Comparison of ENCODE assay signal across 7 cellular contexts in the genomic region with DNA sequence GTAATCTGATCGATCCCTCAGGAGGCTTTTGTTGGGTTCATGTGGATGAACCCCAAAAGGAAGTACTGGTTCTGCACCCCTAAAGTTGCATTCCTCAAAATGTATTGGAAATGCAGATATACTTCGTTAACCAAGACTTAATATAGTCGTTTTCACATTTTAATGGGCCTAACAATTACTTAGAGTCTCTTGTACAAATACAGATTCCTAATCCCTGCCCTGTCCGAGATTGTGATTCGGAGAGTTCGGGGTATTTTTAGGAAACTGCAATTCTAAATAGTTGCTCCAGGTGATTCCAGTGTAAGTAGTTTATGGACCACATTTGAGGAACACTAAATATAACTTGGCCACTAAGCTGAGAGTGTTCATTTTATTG. TPM values are rescaled to one million over a fixed set of nuclear protein-coding genes. Genes with fewer than 3 reads are reported as not detected.
DNase-seq lines count a peak whose midpoint lies in the region; ATAC-seq and TF ChIP-seq lines count a peak whose summit lies in the region.

No MANE protein-coding gene starts in this region.

- H3K4me1 ChIP-seq in iPS-15b (ENCODE audit: control insufficient read depth, insufficient read depth, low read length) = peaks cover 6% of the 10 kb centered on the region

- DNase-seq in HFFc6 (no peak), NCI-H1930 (lab: John Stamatoyannopoulos, UW) (no peak)
- no peak for DNase-seq in activated CD4-positive, alpha-beta memory T cell treated with anti-CD3 and anti-CD28 coated beads for 36 hours
- DNase-seq in stimulated activated naive CD8-positive, alpha-beta T cell treated with anti-CD3 and anti-CD28 coated beads, Interleukin-15, amount 100 ng/mL, for 72 hours = no peak
- DNase-seq in stimulated activated CD4-positive, alpha-beta T cell treated with anti-CD3 and anti-CD28 coated beads, Interleukin-1b, Interleukin-23, amount 100 ng/mL, for 48 hours = no peak

- no peaks in the 10 kb centered on the region for H3K9me3 ChIP-seq in iPS-15b (ENCODE audit: control insufficient read depth, insufficient read depth, low read length)

- no peak for TF ChIP-seq CTCF in HFFc6 (IDR thresholded peaks at IDR 0.05)

- H3K4me3 ChIP-seq in iPS-15b (ENCODE audit: low read depth, low read length) = peak overlapping the region; percentile 90

- peak overlapping the region; percentile 98 for H3K4me3 Mint-ChIP-seq in HFFc6
- H3K4me3 Mint-ChIP-seq in activated CD4-positive, alpha-beta memory T cell treated with anti-CD3 and anti-CD28 coated beads for 36 hours = peak overlapping the region; percentile 96
- peak overlapping the region; percentile 92 to 96 for H3K4me3 Mint-ChIP-seq in stimulated activated naive CD8-positive, alpha-beta T cell treated with anti-CD3 and anti-CD28 coated beads, Interleukin-15, amount 100 ng/mL, for 72 hours

- POLR2A ChIA-PET in activated CD4-positive, alpha-beta memory T cell treated with anti-CD3 and anti-CD28 coated beads for 36 hours (lab: Charles Lee) = interaction anchor here (0.9 to 1.4 kb wide), 2 partner anchors 9 to 17 kb away, joined by 3 to 4 read pairs; no protein-coding TSS in a partner anchor

- peak overlapping the region; percentile 99 for H3K9ac ChIP-seq in iPS-15b (ENCODE audit: low read depth, low read length)

- H3K27me3 ChIP-seq in iPS-15b (ENCODE audit: control insufficient read depth, insufficient read depth, low read length) = no peaks in the 10 kb centered on the region

- ATAC-seq in stimulated activated naive CD8-positive, alpha-beta T cell treated with anti-CD3 and anti-CD28 coated beads, Interleukin-15, amount 100 ng/mL, for 72 hours = no peak
- no peak for ATAC-seq in HG03520 (IDR thresholded peaks at IDR 0.05; ENCODE audit: unreplicated experiment)

- peaks cover 26% of the 10 kb centered on the region for H3K4me1 Mint-ChIP-seq in HFFc6 (ENCODE audit: low read depth)
- H3K4me1 Mint-ChIP-seq in activated CD4-positive, alpha-beta memory T cell treated with anti-CD3 and anti-CD28 coated beads for 36 hours (ENCODE audit: low read depth) = peaks cover 26% of the 10 kb centered on the region
- H3K4me1 Mint-ChIP-seq in stimulated activated naive CD8-positive, alpha-beta T cell treated with anti-CD3 and anti-CD28 coated beads, Interleukin-15, amount 100 ng/mL, for 72 hours = peaks cover 40% of the 10 kb centered on the region

- peaks cover 10% of the 10 kb centered on the region for H3K36me3 ChIP-seq in iPS-15b (ENCODE audit: control insufficient read depth, insufficient read depth, low read length)

- no peaks in the 10 kb centered on the region for H3K9me3 Mint-ChIP-seq in HFFc6
- H3K9me3 Mint-ChIP-seq in activated CD4-positive, alpha-beta memory T cell treated with anti-CD3 and anti-CD28 coated beads for 36 hours = no peaks in the 10 kb centered on the region
- H3K9me3 Mint-ChIP-seq in stimulated activated naive CD8-positive, alpha-beta T cell treated with anti-CD3 and anti-CD28 coated beads, Interleukin-15, amount 100 ng/mL, for 72 hours = peaks cover 0 to 4% of the 10 kb centered on the region in 2 donors

- peak overlapping the region; percentile 95 for H3K27ac Mint-ChIP-seq in HFFc6
- peak overlapping the region; percentile 80 for H3K27ac Mint-ChIP-seq in activated CD4-positive, alpha-beta memory T cell treated with anti-CD3 and anti-CD28 coated beads for 36 hours
- H3K27ac Mint-ChIP-seq in stimulated activated naive CD8-positive, alpha-beta T cell treated with anti-CD3 and anti-CD28 coated beads, Interleukin-15, amount 100 ng/mL, for 72 hours = peak overlapping the region; percentile 98 to 100

- peaks cover 4% of the 10 kb centered on the region; the same call in 1 of the 2 replicates for H3K36me3 Mint-ChIP-seq in HFFc6 (ENCODE audit: low read depth)
- peaks cover 16% of the 10 kb centered on the region for H3K36me3 Mint-ChIP-seq in activated CD4-positive, alpha-beta memory T cell treated with anti-CD3 and anti-CD28 coated beads for 36 hours

- intact Hi-C loops in activated CD4-positive, alpha-beta memory T cell treated with anti-CD3 and anti-CD28 coated beads for 36 hours (cut with micrococcal nuclease) = loop anchor here (1.0 to 5.0 kb wide), 6 partner anchors 13 to 397 kb away; a partner anchor contains a TSS

- CTCF ChIA-PET in activated CD4-positive, alpha-beta memory T cell treated with anti-CD3 and anti-CD28 coated beads for 36 hours (lab: Charles Lee) = interaction anchor here (1.5 to 2.6 kb wide), 3 partner anchors 24 to 61 kb away, joined by 4 to 10 read pairs (median 5); no protein-coding TSS in a partner anchor

- H3K27me3 Mint-ChIP-seq in HFFc6 (ENCODE audit: insufficient read depth) = peaks cover 2% of the 10 kb centered on the region
- H3K27me3 Mint-ChIP-seq in activated CD4-positive, alpha-beta memory T cell treated with anti-CD3 and anti-CD28 coated beads for 36 hours = no peaks in the 10 kb centered on the region
- H3K27me3 Mint-ChIP-seq in stimulated activated naive CD8-positive, alpha-beta T cell treated with anti-CD3 and anti-CD28 coated beads, Interleukin-15, amount 100 ng/mL, for 72 hours = no peaks in the 10 kb centered on the region

RNA-seq across cellular contexts. Expression of a gene that starts 0.8 kb away (rescaled TPM):
- total RNA-seq in HFFc6 (2021; fragmentation: NEBNext Ultra II Directional; extraction: Animal tissue kit (Norgen Biotek cat#: 25700)) = 10 to 100 TPM; 17.4 to 23.2 (median 22.3) TPM
- 10 to 100 TPM; 13.4 to 16.2 TPM for total RNA-seq in activated CD4-positive, alpha-beta memory T cell treated with anti-CD3 and anti-CD28 coated beads for 36 hours
